1 cellular context compared by ENCODE assay signal in genomic region chr7:155341463-155341983, GRCh38.
TF ChIP-seq lines count a peak whose summit lies in the region.

No MANE protein-coding gene starts in this region.

TF ChIP-seq in K562, 482 proteins besides CTCF, POLR2A, EP300 and RAD21 (continued from another document):
- TF ChIP-seq ZNF518B (CRISPR knock-in tag; IDR thresholded peaks at IDR 0.05) (no peak), HMGN3 (IDR thresholded peaks at IDR 0.05; ENCODE audit: borderline replicate concordance, extremely low read depth, insufficient read length, low read depth, low read length) (no peak), ESRRA (IDR thresholded peaks at IDR 0.05; ENCODE audit: borderline replicate concordance, low read depth) (peak; percentile 66), KLF1 (tag; IDR thresholded peaks at IDR 0.05) (no peak), BCOR (IDR thresholded peaks at IDR 0.05) (no peak), CTCFL (IDR thresholded peaks at IDR 0.05; ENCODE audit: borderline replicate concordance, insufficient read depth, low read depth, low read length, poor library complexity, severe bottlenecking) (no peak), ZBTB40 (IDR thresholded peaks at IDR 0.05) (no peak), ZBTB40 (CRISPR knock-in tag; IDR thresholded peaks at IDR 0.05) (no peak), TBL1XR1 (IDR thresholded peaks at IDR 0.05; ENCODE audit: low read length in 2 of 2) (no peak), NR1H2 (CRISPR knock-in tag; IDR thresholded peaks at IDR 0.05) (0 out of 2 replicates have a peak, but pooled peaks have one; percentile 36), STAT6 (CRISPR knock-in tag; IDR thresholded peaks at IDR 0.05) (no peak)
